In genomic region chr16:74368002-74368979, GRCh38 we compare ENCODE assay signal across 8 cellular contexts. TPM values are rescaled to one million over a fixed set of nuclear protein-coding genes. Genes with fewer than 3 reads are reported as not detected.
DNase-seq lines count a peak whose midpoint lies in the region; ATAC-seq, FAIRE-seq and TF ChIP-seq lines count a peak whose summit lies in the region.
"Not testable (repeated sequence)": the region's sequence is repeated elsewhere in the genome, so short reads cannot be mapped to it uniquely, and the experiment has no call there.

No MANE protein-coding gene starts in this region.

- H3K4me1 Mint-ChIP-seq in central memory CD8-positive, alpha-beta T cell, result peaks cover 12% of the 10 kb centered on the region

- dilution Hi-C loops in keratinocyte (cut with MboI; ENCODE audit: extremely low pct_ligation_motif_present, low sequenced_read_pairs), result not testable (repeated sequence)

- H3K27me3 Mint-ChIP-seq in central memory CD8-positive, alpha-beta T cell, result not testable (repeated sequence)

- H3K27me3 ChIP-seq in keratinocyte (ENCODE audit: control insufficient read depth, extremely low read depth, insufficient read depth, low read length), result not testable (repeated sequence)

- H3K9me1 ChIP-seq in keratinocyte (ENCODE audit: control insufficient read depth, extremely low read depth, insufficient read depth, low read length), result not testable (repeated sequence)

- H3K4me3 Mint-ChIP-seq in central memory CD8-positive, alpha-beta T cell, result peak overlapping the region; percentile 95

- not testable (repeated sequence) for H3K9me3 Mint-ChIP-seq in central memory CD8-positive, alpha-beta T cell

- H2AFZ ChIP-seq in keratinocyte (ENCODE audit: control insufficient read depth, low read length), result peak overlapping the region; percentile 82

- H3K4me3 ChIP-seq in keratinocyte (ENCODE audit: control insufficient read depth in 2 of 3, extremely low read depth in 1 of 3, insufficient read depth in 2 of 3, low read depth in 1 of 3, low read length in 3 of 3), result peak overlapping the region; percentile 69 to 93 (median 78)

- H3K36me3 Mint-ChIP-seq in central memory CD8-positive, alpha-beta T cell (ENCODE audit: insufficient read depth), result not testable (repeated sequence)

- not testable (repeated sequence) for TF ChIP-seq CTCF in keratinocyte (optimal IDR thresholded peaks at IDR 0.05 in 1 of 3, IDR thresholded peaks at IDR 0.05 in 1 of 3, conservative IDR thresholded peaks at IDR 0.05 in 1 of 3; ENCODE audit: extremely low read depth in 1 of 3, insufficient read depth in 2 of 3, low read length in 3 of 3)

- peak overlapping the region; percentile 89 for H3K27ac Mint-ChIP-seq in central memory CD8-positive, alpha-beta T cell (ENCODE audit: low read depth)

- H3K4me1 ChIP-seq in keratinocyte (ENCODE audit: control insufficient read depth, extremely low read depth, insufficient read depth, low read length), result not testable (repeated sequence)

- peak; percentile 97 for ATAC-seq in GM19025 (IDR thresholded peaks at IDR 0.05; ENCODE audit: low read depth, unreplicated experiment)
- peak; percentile 94 for ATAC-seq in HG03196 (IDR thresholded peaks at IDR 0.05; ENCODE audit: unreplicated experiment)
- peak; percentile 95 for ATAC-seq in central memory CD8-positive, alpha-beta T cell (replicated peaks; ENCODE audit: extremely low read depth, poor library complexity, severe bottlenecking)

- not testable (repeated sequence) for H4K20me1 ChIP-seq in keratinocyte (ENCODE audit: control insufficient read depth, extremely low read depth, insufficient read depth, low read length)

- H3K4me2 ChIP-seq in keratinocyte (ENCODE audit: control insufficient read depth, extremely low read depth, insufficient read depth, low read depth, low read length), result peak overlapping the region; percentile 54

- peaks cover 31% of the 10 kb centered on the region for H3K79me2 ChIP-seq in keratinocyte (ENCODE audit: control insufficient read depth, insufficient read depth, low read length)

- FAIRE-seq in keratinocyte (lab: Jason Lieb, UNC), result peak; percentile 53

- H3K36me3 ChIP-seq in keratinocyte (ENCODE audit: control insufficient read depth in 2 of 2, extremely low read depth in 1 of 2, insufficient read depth in 2 of 2, low read length in 2 of 2), result not testable (repeated sequence)

- peak overlapping the region; percentile 85 for H3K9ac ChIP-seq in keratinocyte (ENCODE audit: control insufficient read depth, extremely low read depth, insufficient read depth, low read length)

- not testable (repeated sequence) for H3K9me3 ChIP-seq in keratinocyte (ENCODE audit: control insufficient read depth, low read depth, low read length)

- H3K27ac ChIP-seq in keratinocyte (ENCODE audit: control insufficient read depth, insufficient read depth, low read length), result peak overlapping the region; percentile 75

- DNase-seq in AG08396 (ENCODE audit: low spot score) (peak; percentile 96), NCI-H2227 treated with DMSO at 0.1 percent for 48 hours (lab: John Stamatoyannopoulos, UW) (peak; percentile 77)
- DNase-seq in activated CD4-positive, CD25-positive, alpha-beta regulatory T cell treated with anti-CD3 and anti-CD28 coated beads, Interleukin-2, amount 50 U/mL, for 16 hours (ENCODE audit: low read depth, low spot score), result peak; percentile 96
- peak; percentile 94 to 100 for DNase-seq in central memory CD8-positive, alpha-beta T cell (ENCODE audit: low spot score in 2 of 2)
- not testable (repeated sequence) for DNase-seq in keratinocyte (ENCODE audit: low read depth, low spot score)
- peak; percentile 95 for DNase-seq in stimulated activated CD4-positive, alpha-beta T cell treated with anti-CD3 and anti-CD28 coated beads, Interleukin-12 subunit alpha, Interleukin-12 subunit beta, amount 100 ng/mL, for 4 hours

RNA-seq across cellular contexts. Expression of gene NPIPB15, which starts 7.8 kb away (rescaled TPM):
- polyA plus RNA-seq in keratinocyte, result 1.3 to 1.9 TPM (median 1.7 TPM) in 3 replicates
- 1.6 TPM for polyA plus RNA-seq in keratinocyte (2011; ENCODE audit: low read depth)
- 0.81 and 0.82 TPM in 2 replicates for polyA plus RNA-seq in keratinocyte (2011; cell fraction: cytosol; rRNA removed)
- 12.0 and 12.8 TPM in 2 replicates for polyA plus RNA-seq in keratinocyte (2011; cell fraction: nucleus; rRNA removed)
- polyA plus RNA-seq in keratinocyte (2012; ENCODE audit: low replicate concordance), result 0.44 and 2.4 TPM in 2 replicates
- polyA minus RNA-seq in keratinocyte, result 0.85 to 1.2 TPM in 2 of 3 replicates, not detected in the other
- polyA minus RNA-seq in keratinocyte (2011; cell fraction: cytosol; rRNA and poly(A)+ RNA removed), result not detected
- 0.42 and 1.2 TPM in 2 replicates for polyA minus RNA-seq in keratinocyte (2011; cell fraction: nucleus; rRNA and poly(A)+ RNA removed)

RNA-seq across cellular contexts. Expression of gene CLEC18B, which starts 53.0 kb away (rescaled TPM):
- polyA plus RNA-seq in keratinocyte, result 0.05 to 0.90 TPM (median 0.46 TPM) in 3 replicates
- polyA plus RNA-seq in keratinocyte (2011; ENCODE audit: low read depth), result not detected
- polyA plus RNA-seq in keratinocyte (2011; cell fraction: cytosol; rRNA removed), result 0.19 TPM in 1 of 2 replicates, not detected in the other
- 2.4 and 3.8 TPM in 2 replicates for polyA plus RNA-seq in keratinocyte (2011; cell fraction: nucleus; rRNA removed)
- 0.42 and 1.2 TPM in 2 replicates for polyA plus RNA-seq in keratinocyte (2012; ENCODE audit: low replicate concordance)
- polyA minus RNA-seq in keratinocyte, result 0.59 to 0.74 TPM in 2 of 3 replicates, not detected in the other
- not detected for polyA minus RNA-seq in keratinocyte (2011; cell fraction: cytosol; rRNA and poly(A)+ RNA removed)
- polyA minus RNA-seq in keratinocyte (2011; cell fraction: nucleus; rRNA and poly(A)+ RNA removed), result 2.4 TPM in 1 of 2 replicates, not detected in the other
